27 cellular contexts compared by ENCODE assay signal in genomic region chr15:57951328-57951932, GRCh38.
"Had no signal": no experiment of that assay in that cellular context is flagged by ENCODE, and none has a peak within 500 bp of the region (broad histone marks: within the 10 kb centered on the region; RNA-seq: fewer than 3 reads in every experiment).

No MANE protein-coding gene starts in this region.

- H3K27ac Mint-ChIP-seq: activated B cell treated with CpG ODN at 0.5 μM for 24 hours; activated CD4-positive, alpha-beta memory T cell treated with anti-CD3 and anti-CD28 coated beads for 36 hours; activated naive CD4-positive, alpha-beta T cell treated with anti-CD3 and anti-CD28 coated beads, Interleukin-2, amount 10 ng/mL, durations not matched to agents 7 days and 5 days; activated naive CD8-positive, alpha-beta T cell treated with anti-CD3 and anti-CD28 coated beads for 36 hours had no signal

- H3K36me3 Mint-ChIP-seq: activated CD4-positive, alpha-beta memory T cell treated with anti-CD3 and anti-CD28 coated beads for 36 hours; activated naive CD4-positive, alpha-beta T cell treated with anti-CD3 and anti-CD28 coated beads, Interleukin-2, amount 10 ng/mL, durations not matched to agents 7 days and 5 days; activated naive CD8-positive, alpha-beta T cell treated with anti-CD3 and anti-CD28 coated beads for 36 hours had no signal

- H3K9me3 Mint-ChIP-seq: activated B cell treated with CpG ODN at 0.5 μM for 24 hours; activated CD4-positive, alpha-beta memory T cell treated with anti-CD3 and anti-CD28 coated beads for 36 hours; activated naive CD4-positive, alpha-beta T cell treated with anti-CD3 and anti-CD28 coated beads, Interleukin-2, amount 10 ng/mL, durations not matched to agents 7 days and 5 days; activated naive CD8-positive, alpha-beta T cell treated with anti-CD3 and anti-CD28 coated beads for 36 hours had no signal

- DNase-seq: activated B cell treated with CpG ODN at 0.5 μM for 24 hours; activated CD4-positive, alpha-beta memory T cell treated with anti-CD3 and anti-CD28 coated beads for 36 hours; activated CD4-positive, alpha-beta T cell treated with anti-CD3 and anti-CD28 coated beads for 4 hours; activated CD4-positive, alpha-beta T cell treated with anti-CD3 and anti-CD28 coated beads, Interleukin-2, amount 50 U/mL, for 1 hour; activated CD4-positive, CD25-positive, alpha-beta regulatory T cell treated with anti-CD3 and anti-CD28 coated beads, Interleukin-2, amount 50 U/mL, for 72 hours; activated CD8-positive, alpha-beta memory T cell treated with anti-CD3 and anti-CD28 coated beads, Interleukin-2, amount 50 U/mL, for 48 hours; activated effector memory CD4-positive, alpha-beta T cell treated with Interleukin-2 at 50 U/mL for 16 hours; activated naive CD4-positive, alpha-beta T cell treated with anti-CD3 and anti-CD28 coated beads, Interleukin-2, amount 10 ng/mL, durations not matched to agents 7 days and 5 days; activated naive CD8-positive, alpha-beta T cell treated with anti-CD3 and anti-CD28 coated beads for 36 hours; activated T-cell treated with anti-CD3 and anti-CD28 coated beads, Interleukin-2, amount 50 U/mL, for 48 hours; amniotic stem cell; aorta; brain microvascular endothelial cell; central memory CD4-positive, alpha-beta T cell; NCI-H1092; NCI-H1436 treated with DMSO at 0.1 percent for 48 hours; NCI-H1694 treated with DMSO at 0.1 percent for 48 hours; NCI-H2029; NCI-H345; NCI-H524 treated with DMSO at 0.1 percent for 48 hours; NK-92 treated with Interleukin-12 subunit alpha and Interleukin-12 subunit beta, amount 100 ng/mL, for 24 hours; Right ventricle myocardium superior; SW 1271; T-helper 1 cell; T-helper 2 cell; T-helper 9 cell had no signal

- H3K4me1 Mint-ChIP-seq: activated B cell treated with CpG ODN at 0.5 μM for 24 hours; activated naive CD4-positive, alpha-beta T cell treated with anti-CD3 and anti-CD28 coated beads, Interleukin-2, amount 10 ng/mL, durations not matched to agents 7 days and 5 days; activated naive CD8-positive, alpha-beta T cell treated with anti-CD3 and anti-CD28 coated beads for 36 hours had no signal

- H3K27ac ChIP-seq: brain microvascular endothelial cell, VCaP had no signal

- H3K4me3 Mint-ChIP-seq: activated B cell treated with CpG ODN at 0.5 μM for 24 hours; activated CD4-positive, alpha-beta memory T cell treated with anti-CD3 and anti-CD28 coated beads for 36 hours; activated naive CD4-positive, alpha-beta T cell treated with anti-CD3 and anti-CD28 coated beads, Interleukin-2, amount 10 ng/mL, durations not matched to agents 7 days and 5 days; activated naive CD8-positive, alpha-beta T cell treated with anti-CD3 and anti-CD28 coated beads for 36 hours had no signal

- H3K36me3 ChIP-seq: brain microvascular endothelial cell had no signal

- H3K27me3 ChIP-seq: brain microvascular endothelial cell had no signal
